In the genomic region with DNA sequence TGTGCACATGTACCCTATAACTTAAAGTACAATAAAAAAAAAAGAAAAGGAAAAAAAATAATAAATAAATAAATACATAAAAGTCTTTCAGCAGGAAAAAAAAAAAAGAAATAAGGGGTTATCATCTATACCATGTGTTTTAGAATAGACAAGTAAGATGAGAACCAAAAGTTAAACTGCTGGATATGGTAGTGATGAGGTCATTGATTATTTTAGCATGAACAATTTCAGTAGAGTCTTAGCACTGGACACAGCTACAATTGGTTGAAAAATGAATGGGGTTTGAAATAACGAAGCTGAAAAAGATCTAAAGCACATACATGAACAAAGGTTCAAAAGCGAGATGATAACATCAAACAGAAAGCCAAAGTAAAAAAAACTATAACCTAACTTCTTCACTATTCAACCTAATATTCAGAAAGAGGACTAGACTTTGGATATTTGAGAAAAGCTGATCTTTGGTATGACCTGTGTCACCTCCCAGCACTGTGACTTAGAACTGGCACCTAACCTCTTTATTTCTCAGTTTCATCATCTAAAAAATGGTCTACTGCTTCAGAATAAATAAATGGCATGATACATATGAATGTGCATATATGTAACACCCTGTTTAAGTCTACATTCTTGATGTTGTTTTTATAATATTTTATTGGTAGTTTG, we compare ENCODE assay signal across 2 cellular contexts.
A peak's percentile ranks its signal among the peaks of the same experiment; 100 is the strongest.
TF ChIP-seq lines count a peak whose summit lies in the region.

No MANE protein-coding gene starts in this region.

TF ChIP-seq in HEK293, 187 proteins besides CTCF, POLR2A, EP300 and RAD21 (continued from another document):
- TF ChIP-seq, protein P1, sequence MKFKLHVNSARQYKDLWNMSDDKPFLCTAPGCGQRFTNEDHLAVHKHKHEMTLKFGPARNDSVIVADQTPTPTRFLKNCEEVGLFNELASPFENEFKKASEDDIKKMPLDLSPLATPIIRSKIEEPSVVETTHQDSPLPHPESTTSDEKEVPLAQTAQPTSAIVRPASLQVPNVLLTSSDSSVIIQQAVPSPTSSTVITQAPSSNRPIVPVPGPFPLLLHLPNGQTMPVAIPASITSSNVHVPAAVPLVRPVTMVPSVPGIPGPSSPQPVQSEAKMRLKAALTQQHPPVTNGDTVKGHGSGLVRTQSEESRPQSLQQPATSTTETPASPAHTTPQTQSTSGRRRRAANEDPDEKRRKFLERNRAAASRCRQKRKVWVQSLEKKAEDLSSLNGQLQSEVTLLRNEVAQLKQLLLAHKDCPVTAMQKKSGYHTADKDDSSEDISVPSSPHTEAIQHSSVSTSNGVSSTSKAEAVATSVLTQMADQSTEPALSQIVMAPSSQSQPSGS (tag by site-specific recombination; IDR thresholded peaks at IDR 0.05; ENCODE audit: low read depth), result peak; percentile 71; the same call in 1 of the 2 replicates

TF ChIP-seq in neural cell, 6 proteins besides CTCF, POLR2A, EP300 and RAD21 (continued from another document):
- TF ChIP-seq TAF1 (IDR thresholded peaks at IDR 0.05; ENCODE audit: low read depth), result no peak
